Comparison of ENCODE assay signal across 38 cellular contexts in the genomic region with DNA sequence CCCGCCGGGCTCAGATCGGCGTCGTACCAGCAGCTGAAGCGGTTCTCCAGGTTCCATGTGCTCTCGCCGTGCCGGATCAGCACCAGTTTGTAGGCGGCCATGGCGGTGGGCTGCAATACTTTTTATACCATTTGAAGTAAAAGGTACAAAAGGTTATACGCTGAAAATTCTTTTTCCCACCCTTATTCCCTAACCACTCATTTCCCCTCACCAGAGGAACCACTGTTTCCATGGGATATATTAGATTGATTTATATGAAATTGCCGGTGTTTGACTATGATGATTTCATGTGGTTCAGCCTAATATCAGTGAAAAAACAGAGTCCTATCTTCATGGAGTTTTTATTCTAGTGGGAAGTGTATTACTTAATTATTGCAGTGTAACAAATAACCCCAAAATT. TPM values are rescaled to one million over a fixed set of nuclear protein-coding genes. Genes with fewer than 3 reads are reported as not detected.
"Had no signal": no experiment of that assay in that cellular context is flagged by ENCODE, and none has a peak within 500 bp of the region (broad histone marks: within the 10 kb centered on the region; RNA-seq: fewer than 3 reads in every experiment).

A gene (minus strand): TSS at position 101 of the 400 bp plus-strand sequence. CDS start 0 bp downstream, at position 101.

- H3K9ac ChIP-seq: KMS-11 had no signal

- H3K27me3 ChIP-seq: MG63 had no signal

- H3K4me2 ChIP-seq: KMS-11 had no signal

- H3K27ac ChIP-seq: KMS-11 had no signal

- H3K4me3 ChIP-seq: MG63 had no signal

- H3K36me3 ChIP-seq: MG63 had no signal

- DNase-seq: Karpas-422, Kasumi-1, MG63, MM.1S, MV-4-11, NCI-H1048, NCI-H1092, NCI-H1092 treated with DMSO at 0.1 percent for 48 hours, NCI-H1105, NCI-H1105 treated with DMSO at 0.1 percent for 48 hours, NCI-H1417, NCI-H1417 treated with DMSO at 0.1 percent for 48 hours, NCI-H1436, NCI-H1436 treated with DMSO at 0.1 percent for 48 hours, NCI-H146, NCI-H1694, NCI-H1694 treated with DMSO at 0.1 percent for 48 hours, NCI-H187, NCI-H187 treated with DMSO at 0.1 percent for 48 hours, NCI-H1930, NCI-H2029, NCI-H2029 treated with DMSO at 0.1 percent for 48 hours, NCI-H2081, NCI-H2081 treated with DMSO at 0.1 percent for 48 hours, NCI-H2107, NCI-H2171, NCI-H2171 treated with DMSO at 0.1 percent for 48 hours, NCI-H2227 treated with DMSO at 0.1 percent for 48 hours, NCI-H226, NCI-H345, NCI-H446, NCI-H446 treated with DMSO at 0.1 percent for 48 hours, NCI-H510A, NCI-H510A treated with DMSO at 0.1 percent for 48 hours had no signal

- H3K9me3 ChIP-seq: MG63 had no signal

RNA-seq across cellular contexts. Expression of the gene that starts here (rescaled TPM):
- total RNA-seq: LHCN-M2, M059J, MCF 10A had no signal
